ENCODE assay signal across 8 cellular contexts in genomic region chr13:74133657-74134201, GRCh38. TPM values are rescaled to one million over a fixed set of nuclear protein-coding genes. Genes with fewer than 3 reads are reported as not detected.
DNase-seq lines count a peak whose midpoint lies in the region; ATAC-seq and TF ChIP-seq lines count a peak whose summit lies in the region.

No MANE protein-coding gene starts in this region.

- peaks cover 2% of the 10 kb centered on the region for H3K4me1 ChIP-seq in KMS-11 (ENCODE audit: low read depth, poor library complexity, severe bottlenecking)

- DNase-seq in Daoy (ENCODE audit: low read depth), result peak; percentile 87
- DNase-seq in SHP77 treated with DMSO at 0.1 percent for 48 hours (lab: John Stamatoyannopoulos, UW), result peak; percentile 17
- DNase-seq in activated naive CD4-positive, alpha-beta T cell (lab: John Stamatoyannopoulos, UW), result peak; percentile 66 to 84 (median 80)
- peak; percentile 91 for DNase-seq in glomerular visceral epithelial cell (ENCODE audit: extremely low spot score)
- peak; percentile 61 for DNase-seq in occipital lobe (lab: John Stamatoyannopoulos, UW)
- DNase-seq in substantia nigra (lab: John Stamatoyannopoulos, UW), result peak in 47 of 49 donors; percentile 5 to 80 (median 54)

- H4K20me1 ChIP-seq in KMS-11 (ENCODE audit: insufficient read depth), result no peaks in the 10 kb centered on the region

- peak overlapping the region; percentile 61 for H2AFZ ChIP-seq in KMS-11 (ENCODE audit: low read depth)

- H3K27ac ChIP-seq in KMS-11, result peak overlapping the region; percentile 48
- H3K27ac ChIP-seq in substantia nigra (ENCODE audit: low read depth, low read length, poor library complexity, severe bottlenecking), result peak overlapping the region; percentile 19

- TF ChIP-seq CTCF in KMS-11 (conservative IDR thresholded peaks at IDR 0.05; ENCODE audit: low read depth, low read length), result no peak

- peak; percentile 39 for ATAC-seq in GM21786 (IDR thresholded peaks at IDR 0.05; ENCODE audit: unreplicated experiment)

- no peak overlapping the region for H3K4me3 ChIP-seq in KMS-11 (IDR thresholded peaks at IDR 0.05; ENCODE audit: insufficient read depth, low read depth, low read length)

- H3K9ac ChIP-seq in KMS-11, result peak overlapping the region; percentile 53; the same call in 1 of the 2 replicates

- no peaks in the 10 kb centered on the region for H3K79me2 ChIP-seq in KMS-11 (ENCODE audit: insufficient read depth, low read depth)

- H3K36me3 ChIP-seq in KMS-11 (ENCODE audit: insufficient read depth), result no peaks in the 10 kb centered on the region

- H3K27me3 ChIP-seq in KMS-11 (ENCODE audit: insufficient read depth, low read depth), result no peaks in the 10 kb centered on the region

- peak overlapping the region; percentile 36; the same call in 1 of the 2 replicates for H3K4me2 ChIP-seq in KMS-11

RNA-seq across cellular contexts. Expression of gene KLF12, which starts 0.5 kb away (rescaled TPM):
- 4.1 and 6.6 TPM in 2 replicates for total RNA-seq in Daoy (2014; rRNA removed; shearing (Covaris generic))
- total RNA-seq in occipital lobe, result 52.4 TPM

Comparison
In these comparisons a context has a peak if more than half of its experiments do, and no peak if none do; other contexts are left out.
1. DNase-seq: peak in every context shown above with its lines; median percentile 91 in glomerular visceral epithelial cell; 87 in Daoy; 80 in activated naive CD4-positive, alpha-beta T cell; 61 in occipital lobe; 54 in substantia nigra; 17 in SHP77 treated with DMSO at 0.1 percent for 48 hours.